In genomic region chr2:241680827-241681599, GRCh38 we compare ENCODE assay signal across 12 cellular contexts. TPM values are rescaled to one million over a fixed set of nuclear protein-coding genes. Genes with fewer than 3 reads are reported as not detected.
A peak's percentile ranks its signal among the peaks of the same experiment; 100 is the strongest.
DNase-seq lines count a peak whose midpoint lies in the region; ATAC-seq lines count a peak whose summit lies in the region.
"Had no signal": no experiment of that assay in that cellular context is flagged by ENCODE, and none has a peak within 500 bp of the region (broad histone marks: within the 10 kb centered on the region; RNA-seq: fewer than 3 reads in every experiment).

No MANE protein-coding gene starts in this region.

- H3K9me3 ChIP-seq in T-helper 17 cell (ENCODE audit: control insufficient read depth, low read length, poor library complexity, severe bottlenecking) (no peaks in the 10 kb centered on the region), skeletal muscle satellite cell (replicated peaks; ENCODE audit: low read length) (no peaks in the 10 kb centered on the region)
- H3K9me3 ChIP-seq: testis had no signal

- peaks cover 30% of the 10 kb centered on the region for H3K4me1 ChIP-seq in skeletal muscle satellite cell (ENCODE audit: control insufficient read depth, insufficient read depth, low read length)

- H3K4me1 Mint-ChIP-seq in T-helper 1 cell treated with Interleukin-12 subunit alpha and Interleukin-12 subunit beta and Interleukin-4 antibody, amounts not matched to agents 30 μg/mL and 1 μg/mL, for 36 hours (ENCODE audit: low read depth): peaks cover 18% of the 10 kb centered on the region
- peaks cover 9% of the 10 kb centered on the region for H3K4me1 Mint-ChIP-seq in T-helper 17 cell

- H3K4me3 ChIP-seq in skeletal muscle satellite cell (ENCODE audit: low read length): no peak overlapping the region
- H3K4me3 ChIP-seq: testis had no signal

- peak overlapping the region; percentile 59 for H3K4me2 ChIP-seq in skeletal muscle satellite cell (ENCODE audit: low read length)

- H3K27me3 Mint-ChIP-seq in T-helper 1 cell treated with Interleukin-12 subunit alpha and Interleukin-12 subunit beta and Interleukin-4 antibody, amounts not matched to agents 30 μg/mL and 1 μg/mL, for 36 hours (ENCODE audit: low read depth): no peaks in the 10 kb centered on the region
- H3K27me3 Mint-ChIP-seq in T-helper 17 cell: no peaks in the 10 kb centered on the region

- peaks cover 24% of the 10 kb centered on the region for H3K36me3 Mint-ChIP-seq in T-helper 1 cell treated with Interleukin-12 subunit alpha and Interleukin-12 subunit beta and Interleukin-4 antibody, amounts not matched to agents 30 μg/mL and 1 μg/mL, for 36 hours (ENCODE audit: low read depth)
- H3K36me3 Mint-ChIP-seq in T-helper 17 cell (ENCODE audit: low read depth): no peaks in the 10 kb centered on the region

- H3K36me3 ChIP-seq in skeletal muscle satellite cell (ENCODE audit: insufficient read depth, low read length): peaks cover 68% of the 10 kb centered on the region

- ATAC-seq in T-helper 17 cell (no peak), GM18517 (IDR thresholded peaks at IDR 0.05; ENCODE audit: unreplicated experiment) (no peak)

- no peak for DNase-seq in T-helper 1 cell
- no peak for DNase-seq in T-helper 17 cell
- peak; percentile 68 for DNase-seq in foreskin melanocyte
- DNase-seq in NOMO-1 treated with dmso at 0.1 percent for 144 hours (lab: John Stamatoyannopoulos, UW; ENCODE audit: unreplicated experiment): no peak
- no peak for DNase-seq in DMS153 treated with DMSO at 0.1 percent for 48 hours (lab: John Stamatoyannopoulos, UW; ENCODE audit: unreplicated experiment)
- DNase-seq: 8988T, immature natural killer cell, NCI-H510A, testis had no signal

- no peak overlapping the region for H3K4me3 Mint-ChIP-seq in T-helper 1 cell treated with Interleukin-12 subunit alpha and Interleukin-12 subunit beta and Interleukin-4 antibody, amounts not matched to agents 30 μg/mL and 1 μg/mL, for 36 hours
- no peak overlapping the region for H3K4me3 Mint-ChIP-seq in T-helper 17 cell
- H3K4me3 Mint-ChIP-seq: immature natural killer cell had no signal

- peak overlapping the region; percentile 5 for H3K27ac Mint-ChIP-seq in T-helper 1 cell treated with Interleukin-12 subunit alpha and Interleukin-12 subunit beta and Interleukin-4 antibody, amounts not matched to agents 30 μg/mL and 1 μg/mL, for 36 hours
- peak overlapping the region; percentile 37 for H3K27ac Mint-ChIP-seq in T-helper 17 cell

- H3K27me3 ChIP-seq in skeletal muscle satellite cell (ENCODE audit: control insufficient read depth, insufficient read depth, low read length): no peaks in the 10 kb centered on the region
- H3K27me3 ChIP-seq: testis had no signal

- H3K9me3 Mint-ChIP-seq in T-helper 1 cell treated with Interleukin-12 subunit alpha and Interleukin-12 subunit beta and Interleukin-4 antibody, amounts not matched to agents 30 μg/mL and 1 μg/mL, for 36 hours: no peaks in the 10 kb centered on the region
- H3K9me3 Mint-ChIP-seq: immature natural killer cell had no signal

- H3K9ac ChIP-seq in skeletal muscle satellite cell (ENCODE audit: low read depth, low read length): peak overlapping the region; percentile 54

RNA-seq across cellular contexts. Expression of gene DTYMK, which starts 5.6 kb away (rescaled TPM):
- 10 to 100 TPM; 11.9 TPM for total RNA-seq in T-helper 17 cell
- 33.5 and 38.9 TPM in 2 replicates for total RNA-seq in skeletal muscle satellite cell (2012; rRNA removed)

RNA-seq across cellular contexts. Expression of gene ING5, which starts 20.8 kb away (rescaled TPM):
- total RNA-seq in T-helper 17 cell: 10 to 100 TPM; 50.2 to 60.8 TPM
- 12.7 and 29.4 TPM in 2 replicates for total RNA-seq in skeletal muscle satellite cell (2012; rRNA removed)

RNA-seq across cellular contexts. Expression of gene ATG4B, which starts 43.5 kb away (rescaled TPM):
- total RNA-seq in T-helper 17 cell: 100 to 1,000 TPM; 104 to 119 TPM
- 46.4 and 53.7 TPM in 2 replicates for total RNA-seq in skeletal muscle satellite cell (2012; rRNA removed)

RNA-seq across cellular contexts. Expression of gene THAP4, which starts 44.1 kb away (rescaled TPM):
- 10 to 100 TPM; 28.0 to 36.9 TPM for total RNA-seq in T-helper 17 cell
- 50.5 and 60.6 TPM in 2 replicates for total RNA-seq in skeletal muscle satellite cell (2012; rRNA removed)

RNA-seq across cellular contexts. Expression of gene D2HGDH, which starts 53.4 kb away (rescaled TPM):
- total RNA-seq in T-helper 17 cell: 10 to 100 TPM; 28.0 to 32.6 TPM
- 13.1 and 15.7 TPM in 2 replicates for total RNA-seq in skeletal muscle satellite cell (2012; rRNA removed)
